ENCODE assay signal across 31 cellular contexts in the genomic region with DNA sequence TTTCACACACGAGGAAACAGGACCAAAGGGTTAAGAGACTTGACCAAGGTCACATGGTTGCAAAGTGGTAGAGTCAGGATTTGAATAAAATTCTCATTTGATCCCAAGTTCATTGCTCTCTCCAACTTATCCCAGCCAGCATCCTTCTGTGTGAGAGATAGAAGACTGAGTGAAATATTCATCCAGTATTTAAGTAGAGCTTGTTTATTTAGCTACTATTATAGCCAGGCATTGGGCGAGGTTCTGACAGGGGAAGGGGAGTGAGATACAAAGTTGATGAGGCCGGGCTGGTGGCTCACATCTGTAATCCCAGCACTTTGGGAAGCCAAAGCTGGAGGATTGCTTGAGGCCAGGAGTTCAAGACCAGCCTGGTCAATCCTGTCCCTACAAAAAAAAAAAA. TPM values are rescaled to one million over a fixed set of nuclear protein-coding genes. Genes with fewer than 3 reads are reported as not detected.
DNase-seq lines count a peak whose midpoint lies in the region; ATAC-seq and TF ChIP-seq lines count a peak whose summit lies in the region.
"Had no signal": no experiment of that assay in that cellular context is flagged by ENCODE, and none has a peak within 500 bp of the region (broad histone marks: within the 10 kb centered on the region; RNA-seq: fewer than 3 reads in every experiment).

No MANE protein-coding gene starts in this region.

- H3K27me3 Mint-ChIP-seq in activated T-cell treated with anti-CD3 and anti-CD28 coated beads, Interleukin-2, amount 50 U/mL, for 72 hours (ENCODE audit: low read depth): no peaks in the 10 kb centered on the region
- H3K27me3 Mint-ChIP-seq in activated T-cell treated with anti-CD3 and anti-CD28 coated beads, Interleukin-2, amount 50 U/mL, for 4 hours (ENCODE audit: low read depth): no peaks in the 10 kb centered on the region
- H3K27me3 Mint-ChIP-seq in activated T-helper 1 cell treated with anti-CD3 and anti-CD28 coated beads, Interleukin-12 subunit alpha, Interleukin-12 subunit beta, Interleukin-2, Interleukin-4 antibody, amounts not matched to agents 30 ng/mL and 10 ng/mL and 1 ng/mL, durations not matched to agents 14 hours and 24 hours and 36 hours (ENCODE audit: insufficient read depth): no peaks in the 10 kb centered on the region
- H3K27me3 Mint-ChIP-seq in natural killer cell (ENCODE audit: low read depth in 2 of 2): no peaks in the 10 kb centered on the region
- H3K27me3 Mint-ChIP-seq: stimulated activated naive CD8-positive, alpha-beta T cell treated with anti-CD3 and anti-CD28 coated beads, Interleukin-15, Interleukin-2, amounts not matched to agents 100 ng/mL and 50 ng/mL, for 24 hours had no signal

- no peak for ATAC-seq in activated T-cell treated with anti-CD3 and anti-CD28 coated beads, Interleukin-2, amount 50 U/mL, for 72 hours (replicated peaks in 1 of 2)
- ATAC-seq in activated T-cell treated with anti-CD3 and anti-CD28 coated beads, Interleukin-2, amount 50 U/mL, for 4 hours: no peak
- ATAC-seq in natural killer cell (no peak), right cardiac atrium (no peak), GM21528 (IDR thresholded peaks at IDR 0.05; ENCODE audit: low FRiP score, unreplicated experiment) (no peak)
- ATAC-seq: pancreas, WTC11 had no signal

- peak overlapping the region in 1 of 2 donors; percentile 47 for H3K4me3 Mint-ChIP-seq in activated T-cell treated with anti-CD3 and anti-CD28 coated beads, Interleukin-2, amount 50 U/mL, for 72 hours
- no peak overlapping the region for H3K4me3 Mint-ChIP-seq in activated T-cell treated with anti-CD3 and anti-CD28 coated beads, Interleukin-2, amount 50 U/mL, for 4 hours
- peak overlapping the region; percentile 40 for H3K4me3 Mint-ChIP-seq in activated T-helper 1 cell treated with anti-CD3 and anti-CD28 coated beads, Interleukin-12 subunit alpha, Interleukin-12 subunit beta, Interleukin-2, Interleukin-4 antibody, amounts not matched to agents 30 ng/mL and 10 ng/mL and 1 ng/mL, durations not matched to agents 14 hours and 24 hours and 36 hours
- H3K4me3 Mint-ChIP-seq in natural killer cell: peak overlapping the region; percentile 35
- H3K4me3 Mint-ChIP-seq: endodermal cell; nephron progenitor cell; stimulated activated naive CD8-positive, alpha-beta T cell treated with anti-CD3 and anti-CD28 coated beads, Interleukin-15, Interleukin-2, amounts not matched to agents 100 ng/mL and 50 ng/mL, for 24 hours; WTC11 had no signal

- no peaks in the 10 kb centered on the region for H3K9me3 ChIP-seq in DOHH2 (ENCODE audit: control insufficient read depth, insufficient read depth, low read length)
- H3K9me3 ChIP-seq in right cardiac atrium (ENCODE audit: control insufficient read depth, low read length): no peaks in the 10 kb centered on the region
- H3K9me3 ChIP-seq: BLaER1 treated with 17β-estradiol and CSF1 and Interleukin-3, amounts not matched to agents 10 nM and 100 nM; breast epithelium; colonic mucosa; esophagus squamous epithelium; left ventricle myocardium inferior; pancreas; right atrium auricular region; thyroid gland had no signal

- no peaks in the 10 kb centered on the region for H4K20me1 ChIP-seq in DOHH2 (ENCODE audit: control insufficient read depth, insufficient read depth, low read depth, low read length)

- H3K9me2 ChIP-seq in DOHH2 (replicated peaks; ENCODE audit: control insufficient read depth, low read length): no peaks in the 10 kb centered on the region

- DNase-seq in activated T-cell treated with anti-CD3 and anti-CD28 coated beads, Interleukin-2, amount 50 U/mL, for 72 hours: no peak
- no peak for DNase-seq in activated T-cell treated with anti-CD3 and anti-CD28 coated beads, Interleukin-2, amount 50 U/mL, for 4 hours
- DNase-seq in activated T-helper 1 cell treated with anti-CD3 and anti-CD28 coated beads, Interleukin-12 subunit alpha, Interleukin-12 subunit beta, Interleukin-2, Interleukin-4 antibody, amounts not matched to agents 30 ng/mL and 10 ng/mL and 1 ng/mL, durations not matched to agents 14 hours and 24 hours and 36 hours (ENCODE audit: low spot score): no peak
- no peak for DNase-seq in natural killer cell
- DNase-seq in right cardiac atrium: no peak
- no peak for DNase-seq in T1000 (lab: John Stamatoyannopoulos, UW)
- DNase-seq: activated effector memory CD4-positive, alpha-beta T cell treated with Interleukin-2 at 50 U/mL for 16 hours; amygdala; colonic mucosa; endodermal cell; esophagus squamous epithelium; hypothalamus; left ventricle myocardium inferior; midbrain; NCI-H1048; NCI-H187; NCI-H2171 treated with DMSO at 0.1 percent for 48 hours; NCI-H526; nephron progenitor cell; pancreas; stimulated activated CD4-positive, alpha-beta T cell treated with anti-CD3 and anti-CD28 coated beads, Interleukin-12 subunit alpha, Interleukin-12 subunit beta, amount 100 ng/mL, for 4 hours; stimulated activated CD4-positive, alpha-beta T cell treated with anti-CD3 and anti-CD28 coated beads, Interleukin-4, amount 100 ng/mL, for 24 hours; T-helper 9 cell; thyroid gland had no signal

- no peak overlapping the region for H3K4me2 ChIP-seq in DOHH2 (ENCODE audit: low read length)

- no peak overlapping the region for H3K4me3 ChIP-seq in DOHH2 (ENCODE audit: low read length)
- H3K4me3 ChIP-seq in right cardiac atrium (ENCODE audit: low read length): no peak overlapping the region
- H3K4me3 ChIP-seq: BLaER1 treated with 17β-estradiol and CSF1 and Interleukin-3, amounts not matched to agents 10 nM and 100 nM; breast epithelium; colonic mucosa; esophagus squamous epithelium; left ventricle myocardium inferior; pancreas; right atrium auricular region; thyroid gland had no signal

- H3K4me1 ChIP-seq in DOHH2 (ENCODE audit: control insufficient read depth, low read length): peaks cover 50% of the 10 kb centered on the region
- H3K4me1 ChIP-seq in right cardiac atrium (ENCODE audit: control insufficient read depth, insufficient read depth, low read length): no peaks in the 10 kb centered on the region
- H3K4me1 ChIP-seq: breast epithelium, colonic mucosa, esophagus squamous epithelium, left ventricle myocardium inferior, pancreas, right atrium auricular region, thyroid gland had no signal

- peaks cover 71% of the 10 kb centered on the region for H3K4me1 Mint-ChIP-seq in activated T-cell treated with anti-CD3 and anti-CD28 coated beads, Interleukin-2, amount 50 U/mL, for 72 hours (ENCODE audit: low read depth)
- peaks cover 64% of the 10 kb centered on the region for H3K4me1 Mint-ChIP-seq in activated T-cell treated with anti-CD3 and anti-CD28 coated beads, Interleukin-2, amount 50 U/mL, for 4 hours (ENCODE audit: low read depth)
- H3K4me1 Mint-ChIP-seq in activated T-helper 1 cell treated with anti-CD3 and anti-CD28 coated beads, Interleukin-12 subunit alpha, Interleukin-12 subunit beta, Interleukin-2, Interleukin-4 antibody, amounts not matched to agents 30 ng/mL and 10 ng/mL and 1 ng/mL, durations not matched to agents 14 hours and 24 hours and 36 hours (ENCODE audit: low read depth): peaks cover 57% of the 10 kb centered on the region
- peaks cover 51 to 78% of the 10 kb centered on the region in 2 donors for H3K4me1 Mint-ChIP-seq in natural killer cell
- H3K4me1 Mint-ChIP-seq: endodermal cell, nephron progenitor cell, WTC11 had no signal

- H3K9me3 Mint-ChIP-seq in activated T-cell treated with anti-CD3 and anti-CD28 coated beads, Interleukin-2, amount 50 U/mL, for 72 hours: no peaks in the 10 kb centered on the region
- H3K9me3 Mint-ChIP-seq in activated T-cell treated with anti-CD3 and anti-CD28 coated beads, Interleukin-2, amount 50 U/mL, for 4 hours: peaks cover 3% of the 10 kb centered on the region
- no peaks in the 10 kb centered on the region for H3K9me3 Mint-ChIP-seq in activated T-helper 1 cell treated with anti-CD3 and anti-CD28 coated beads, Interleukin-12 subunit alpha, Interleukin-12 subunit beta, Interleukin-2, Interleukin-4 antibody, amounts not matched to agents 30 ng/mL and 10 ng/mL and 1 ng/mL, durations not matched to agents 14 hours and 24 hours and 36 hours
- peaks cover 0 to 3% of the 10 kb centered on the region in 2 donors for H3K9me3 Mint-ChIP-seq in natural killer cell
- H3K9me3 Mint-ChIP-seq: endodermal cell; nephron progenitor cell; stimulated activated naive CD8-positive, alpha-beta T cell treated with anti-CD3 and anti-CD28 coated beads, Interleukin-15, Interleukin-2, amounts not matched to agents 100 ng/mL and 50 ng/mL, for 24 hours had no signal

- TF ChIP-seq CTCF in DOHH2 (IDR thresholded peaks at IDR 0.05; ENCODE audit: low read depth, low read length, poor library complexity, severe bottlenecking) (no peak), natural killer cell (IDR thresholded peaks at IDR 0.05) (no peak)

- H3K27ac Mint-ChIP-seq in activated T-cell treated with anti-CD3 and anti-CD28 coated beads, Interleukin-2, amount 50 U/mL, for 72 hours: peak overlapping the region; percentile 49
- peak overlapping the region; percentile 88 for H3K27ac Mint-ChIP-seq in activated T-helper 1 cell treated with anti-CD3 and anti-CD28 coated beads, Interleukin-12 subunit alpha, Interleukin-12 subunit beta, Interleukin-2, Interleukin-4 antibody, amounts not matched to agents 30 ng/mL and 10 ng/mL and 1 ng/mL, durations not matched to agents 14 hours and 24 hours and 36 hours
- H3K27ac Mint-ChIP-seq in natural killer cell: peak overlapping the region; percentile 89 to 95
- H3K27ac Mint-ChIP-seq: endodermal cell, nephron progenitor cell, WTC11 had no signal

- peak overlapping the region; percentile 6; the same call in 1 of the 2 replicates for H3K27ac ChIP-seq in DOHH2 (ENCODE audit: low read depth, low read length)
- no peak overlapping the region for H3K27ac ChIP-seq in right cardiac atrium (ENCODE audit: low read length)
- H3K27ac ChIP-seq: BLaER1 treated with 17β-estradiol and CSF1 and Interleukin-3, amounts not matched to agents 10 nM and 100 nM; breast epithelium; colonic mucosa; esophagus squamous epithelium; left ventricle myocardium inferior; pancreas; right atrium auricular region; thyroid gland had no signal

- H3K27me3 ChIP-seq in DOHH2 (ENCODE audit: control insufficient read depth, low read length) (no peaks in the 10 kb centered on the region), right cardiac atrium (ENCODE audit: control insufficient read depth, insufficient read depth) (no peaks in the 10 kb centered on the region)
- H3K27me3 ChIP-seq: colonic mucosa, thyroid gland had no signal

- peaks cover 90% of the 10 kb centered on the region for H3K36me3 ChIP-seq in DOHH2 (ENCODE audit: control insufficient read depth, low read length)
- H3K36me3 ChIP-seq: breast epithelium, colonic mucosa, esophagus squamous epithelium, left ventricle myocardium inferior, pancreas, right atrium auricular region, thyroid gland had no signal

- intact Hi-C loops in activated T-helper 1 cell treated with anti-CD3 and anti-CD28 coated beads, Interleukin-12 subunit alpha, Interleukin-12 subunit beta, Interleukin-2, Interleukin-4 antibody, amounts not matched to agents 30 ng/mL and 10 ng/mL and 1 ng/mL, durations not matched to agents 14 hours and 24 hours and 36 hours (cut with micrococcal nuclease): loop anchor here (5.0 kb wide), 1 partner anchor 35 kb away; no protein-coding TSS in a partner anchor
- intact Hi-C loops in natural killer cell (cut with micrococcal nuclease): no loop called here
- intact Hi-C loops in right cardiac atrium (cut with DNase I): no loop called here

- peaks cover 30 to 66% of the 10 kb centered on the region in 2 donors for H3K36me3 Mint-ChIP-seq in activated T-cell treated with anti-CD3 and anti-CD28 coated beads, Interleukin-2, amount 50 U/mL, for 72 hours (ENCODE audit: insufficient read depth in 2 of 2)
- H3K36me3 Mint-ChIP-seq in activated T-cell treated with anti-CD3 and anti-CD28 coated beads, Interleukin-2, amount 50 U/mL, for 4 hours (ENCODE audit: insufficient read depth): peaks cover 27% of the 10 kb centered on the region
- peaks cover 58% of the 10 kb centered on the region for H3K36me3 Mint-ChIP-seq in activated T-helper 1 cell treated with anti-CD3 and anti-CD28 coated beads, Interleukin-12 subunit alpha, Interleukin-12 subunit beta, Interleukin-2, Interleukin-4 antibody, amounts not matched to agents 30 ng/mL and 10 ng/mL and 1 ng/mL, durations not matched to agents 14 hours and 24 hours and 36 hours (ENCODE audit: low read depth)
- peaks cover 8% of the 10 kb centered on the region for H3K36me3 Mint-ChIP-seq in natural killer cell
- H3K36me3 Mint-ChIP-seq: WTC11 had no signal

- peaks cover 63% of the 10 kb centered on the region for H3K79me2 ChIP-seq in DOHH2 (ENCODE audit: control insufficient read depth, low read length)

- 66% methylated on average over 3 of the region's 3 CpGs for WGBS in right cardiac atrium

- H3F3A ChIP-seq in DOHH2 (ENCODE audit: control insufficient read depth, insufficient read depth): peaks cover 8% of the 10 kb centered on the region

RNA-seq across cellular contexts. Expression of a gene that starts 4.4 kb away (rescaled TPM):
- total RNA-seq in activated T-cell treated with anti-CD3 and anti-CD28 coated beads, Interleukin-2, amount 50 U/mL, for 72 hours: 100 to 1,000 TPM; 517 to 673 TPM
- total RNA-seq in activated T-cell treated with anti-CD3 and anti-CD28 coated beads, Interleukin-2, amount 50 U/mL, for 4 hours: 100 to 1,000 TPM; 193 to 259 (median 220) TPM
- 259 and 287 TPM in 2 replicates for total RNA-seq in activated T-helper 1 cell treated with anti-CD3 and anti-CD28 coated beads, Interleukin-12 subunit alpha, Interleukin-12 subunit beta, Interleukin-2, Interleukin-4 antibody, amounts not matched to agents 30 ng/mL and 10 ng/mL and 1 ng/mL, durations not matched to agents 14 hours and 24 hours and 36 hours
- total RNA-seq in natural killer cell (1,000 to 10,000 TPM; 1,131 to 1,260 (median 1,176) TPM), right cardiac atrium (1 to 10 TPM in 3 of 4 donors, under 1 TPM in 1; 0.82 to 4.8 (median 1.9) TPM)
- polyA plus RNA-seq in right cardiac atrium: 0.61 TPM
- total RNA-seq: endodermal cell had no signal

RNA-seq across cellular contexts. Expression of a gene that starts 31.3 kb away (rescaled TPM):
- total RNA-seq in activated T-cell treated with anti-CD3 and anti-CD28 coated beads, Interleukin-2, amount 50 U/mL, for 72 hours: 10 to 100 TPM; 67.0 to 82.1 TPM
- total RNA-seq in activated T-cell treated with anti-CD3 and anti-CD28 coated beads, Interleukin-2, amount 50 U/mL, for 4 hours: 10 to 100 TPM; 64.5 to 69.1 (median 67.1) TPM
- total RNA-seq in activated T-helper 1 cell treated with anti-CD3 and anti-CD28 coated beads, Interleukin-12 subunit alpha, Interleukin-12 subunit beta, Interleukin-2, Interleukin-4 antibody, amounts not matched to agents 30 ng/mL and 10 ng/mL and 1 ng/mL, durations not matched to agents 14 hours and 24 hours and 36 hours: 83.4 and 87.2 TPM in 2 replicates
- total RNA-seq in natural killer cell (10 to 100 TPM; 25.5 to 37.6 (median 35.0) TPM), right cardiac atrium (10 to 100 TPM; 34.8 to 41.1 (median 36.4) TPM)
- polyA plus RNA-seq in right cardiac atrium: 29.4 TPM

RNA-seq across cellular contexts. Expression of a gene that starts 47.2 kb away (rescaled TPM):
- 10 to 100 TPM; 56.5 to 78.8 TPM for total RNA-seq in activated T-cell treated with anti-CD3 and anti-CD28 coated beads, Interleukin-2, amount 50 U/mL, for 72 hours
- total RNA-seq in activated T-cell treated with anti-CD3 and anti-CD28 coated beads, Interleukin-2, amount 50 U/mL, for 4 hours: 100 to 1,000 TPM; 226 to 283 (median 250) TPM
- total RNA-seq in activated T-helper 1 cell treated with anti-CD3 and anti-CD28 coated beads, Interleukin-12 subunit alpha, Interleukin-12 subunit beta, Interleukin-2, Interleukin-4 antibody, amounts not matched to agents 30 ng/mL and 10 ng/mL and 1 ng/mL, durations not matched to agents 14 hours and 24 hours and 36 hours: 173 and 178 TPM in 2 replicates
- total RNA-seq in natural killer cell: 10 to 100 TPM; 11.2 to 16.9 (median 15.2) TPM
- total RNA-seq in right cardiac atrium: 10 to 100 TPM; 26.9 to 46.2 (median 30.5) TPM
- polyA plus RNA-seq in right cardiac atrium: 20.9 TPM

RNA-seq across cellular contexts. Expression of a gene that starts 49.4 kb away (rescaled TPM):
- total RNA-seq in activated T-cell treated with anti-CD3 and anti-CD28 coated beads, Interleukin-2, amount 50 U/mL, for 72 hours: 10 to 100 TPM; 21.0 to 22.5 TPM
- 10 to 100 TPM in 2 of 3 donors, 1 to 10 TPM in 1; 9.1 to 10.7 (median 10.5) TPM for total RNA-seq in activated T-cell treated with anti-CD3 and anti-CD28 coated beads, Interleukin-2, amount 50 U/mL, for 4 hours
- total RNA-seq in activated T-helper 1 cell treated with anti-CD3 and anti-CD28 coated beads, Interleukin-12 subunit alpha, Interleukin-12 subunit beta, Interleukin-2, Interleukin-4 antibody, amounts not matched to agents 30 ng/mL and 10 ng/mL and 1 ng/mL, durations not matched to agents 14 hours and 24 hours and 36 hours: 13.7 and 14.6 TPM in 2 replicates
- total RNA-seq in natural killer cell (1 to 10 TPM; 3.3 to 7.2 (median 5.6) TPM), right cardiac atrium (10 to 100 TPM; 40.9 to 65.6 (median 52.5) TPM)
- 66.7 TPM for polyA plus RNA-seq in right cardiac atrium

RNA-seq across cellular contexts. Expression of a gene that starts 57.7 kb away (rescaled TPM):
- 1 to 10 TPM; 8.3 to 9.2 TPM for total RNA-seq in activated T-cell treated with anti-CD3 and anti-CD28 coated beads, Interleukin-2, amount 50 U/mL, for 72 hours
- 10 to 100 TPM; 14.2 to 15.4 (median 15.2) TPM for total RNA-seq in activated T-cell treated with anti-CD3 and anti-CD28 coated beads, Interleukin-2, amount 50 U/mL, for 4 hours
- 13.8 and 15.8 TPM in 2 replicates for total RNA-seq in activated T-helper 1 cell treated with anti-CD3 and anti-CD28 coated beads, Interleukin-12 subunit alpha, Interleukin-12 subunit beta, Interleukin-2, Interleukin-4 antibody, amounts not matched to agents 30 ng/mL and 10 ng/mL and 1 ng/mL, durations not matched to agents 14 hours and 24 hours and 36 hours
- total RNA-seq in natural killer cell: 1 to 10 TPM; 5.0 to 8.6 (median 6.3) TPM
- 10 to 100 TPM in 3 of 4 donors, 1 to 10 TPM in 1; 9.1 to 14.6 (median 12.6) TPM for total RNA-seq in right cardiac atrium
- 10.3 TPM for polyA plus RNA-seq in right cardiac atrium

Comparison
In these comparisons a context has a peak if more than half of its experiments do, and no peak if none do; other contexts are left out.
1. RNA of a gene that starts 4.4 kb away (total RNA-seq): 1,131 to 1,260 TPM in natural killer cell, 517 to 673 TPM in activated T-cell treated with anti-CD3 and anti-CD28 coated beads, Interleukin-2, amount 50 U/mL, for 72 hours, 259 to 287 TPM in activated T-helper 1 cell treated with anti-CD3 and anti-CD28 coated beads, Interleukin-12 subunit alpha, Interleukin-12 subunit beta, Interleukin-2, Interleukin-4 antibody, amounts not matched to agents 30 ng/mL and 10 ng/mL and 1 ng/mL, durations not matched to agents 14 hours and 24 hours and 36 hours and 193 to 259 TPM in activated T-cell treated with anti-CD3 and anti-CD28 coated beads, Interleukin-2, amount 50 U/mL, for 4 hours; 0.82 to 4.8 TPM in right cardiac atrium; every median in the first group is over 10 times any median in the second.
2. Peak in every context shown above with its lines, with median percentiles within 50 percentile points of each other: H3K27ac Mint-ChIP-seq.